1 cellular context compared by ENCODE assay signal in the genomic region with DNA sequence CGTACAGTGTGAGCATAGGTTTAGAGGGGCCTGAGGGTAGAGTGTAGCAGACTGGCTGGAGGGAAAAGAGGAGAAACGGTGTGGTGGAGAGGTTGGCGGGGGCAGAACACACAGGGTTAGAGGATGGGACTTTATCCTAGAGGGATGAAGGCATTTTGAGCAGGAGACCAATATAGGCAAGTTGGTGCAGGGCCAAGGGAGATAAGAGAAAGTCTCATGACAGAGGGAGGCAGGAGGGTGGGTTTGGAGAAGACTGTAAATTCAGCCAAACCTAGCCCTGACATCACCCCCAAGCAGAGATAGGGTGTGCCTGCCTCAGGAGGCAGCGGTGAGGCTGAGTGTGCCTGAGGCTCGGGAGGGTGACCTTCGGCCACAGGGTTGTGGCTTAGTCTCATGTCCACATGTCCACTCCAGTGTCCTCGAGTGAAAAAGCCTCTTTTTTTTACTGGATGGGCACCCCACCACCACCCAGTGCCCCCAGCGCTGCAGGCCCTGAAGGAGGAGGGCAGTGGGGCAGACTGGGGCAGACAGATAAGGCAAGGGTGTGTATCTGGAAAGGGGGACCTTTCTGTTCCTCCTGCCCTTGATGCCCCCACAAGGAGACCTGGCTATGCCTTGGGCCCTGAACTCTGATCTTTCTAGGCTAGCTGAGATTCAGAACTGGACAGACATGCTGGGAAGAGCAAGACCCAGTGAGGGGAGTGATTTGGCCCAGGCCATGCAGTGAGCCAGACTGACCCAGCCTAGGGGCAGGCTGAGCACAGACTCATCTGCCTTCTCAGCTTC.
TF ChIP-seq lines count a peak whose summit lies in the region.

No MANE protein-coding gene starts in this region.

TF ChIP-seq in K562, 482 proteins besides CTCF, POLR2A, EP300 and RAD21 (continued from another document and continues in another):
- TF ChIP-seq, protein P1, sequence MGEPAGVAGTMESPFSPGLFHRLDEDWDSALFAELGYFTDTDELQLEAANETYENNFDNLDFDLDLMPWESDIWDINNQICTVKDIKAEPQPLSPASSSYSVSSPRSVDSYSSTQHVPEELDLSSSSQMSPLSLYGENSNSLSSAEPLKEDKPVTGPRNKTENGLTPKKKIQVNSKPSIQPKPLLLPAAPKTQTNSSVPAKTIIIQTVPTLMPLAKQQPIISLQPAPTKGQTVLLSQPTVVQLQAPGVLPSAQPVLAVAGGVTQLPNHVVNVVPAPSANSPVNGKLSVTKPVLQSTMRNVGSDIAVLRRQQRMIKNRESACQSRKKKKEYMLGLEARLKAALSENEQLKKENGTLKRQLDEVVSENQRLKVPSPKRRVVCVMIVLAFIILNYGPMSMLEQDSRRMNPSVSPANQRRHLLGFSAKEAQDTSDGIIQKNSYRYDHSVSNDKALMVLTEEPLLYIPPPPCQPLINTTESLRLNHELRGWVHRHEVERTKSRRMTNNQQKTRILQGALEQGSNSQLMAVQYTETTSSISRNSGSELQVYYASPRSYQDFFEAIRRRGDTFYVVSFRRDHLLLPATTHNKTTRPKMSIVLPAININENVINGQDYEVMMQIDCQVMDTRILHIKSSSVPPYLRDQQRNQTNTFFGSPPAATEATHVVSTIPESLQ (CRISPR knock-in tag; IDR thresholded peaks at IDR 0.05): no peak
- no peak for TF ChIP-seq U2AF1 (optimal IDR thresholded peaks at IDR 0.05; ENCODE audit: low read depth, low read length)
- TF ChIP-seq, protein P2, sequence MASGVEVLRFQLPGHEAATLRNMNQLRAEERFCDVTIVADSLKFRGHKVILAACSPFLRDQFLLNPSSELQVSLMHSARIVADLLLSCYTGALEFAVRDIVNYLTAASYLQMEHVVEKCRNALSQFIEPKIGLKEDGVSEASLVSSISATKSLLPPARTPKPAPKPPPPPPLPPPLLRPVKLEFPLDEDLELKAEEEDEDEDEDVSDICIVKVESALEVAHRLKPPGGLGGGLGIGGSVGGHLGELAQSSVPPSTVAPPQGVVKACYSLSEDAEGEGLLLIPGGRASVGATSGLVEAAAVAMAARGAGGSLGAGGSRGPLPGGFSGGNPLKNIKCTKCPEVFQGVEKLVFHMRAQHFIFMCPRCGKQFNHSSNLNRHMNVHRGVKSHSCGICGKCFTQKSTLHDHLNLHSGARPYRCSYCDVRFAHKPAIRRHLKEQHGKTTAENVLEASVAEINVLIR (CRISPR knock-in tag; IDR thresholded peaks at IDR 0.05): no peak
- TF ChIP-seq RBM15 (IDR thresholded peaks at IDR 0.05; ENCODE audit: insufficient read depth, low read length): no peak
- no peak for TF ChIP-seq POU5F1 (IDR thresholded peaks at IDR 0.05; ENCODE audit: borderline replicate concordance, low read depth, low read length, partially characterized antibody)
- TF ChIP-seq TSC22D4 (tag; IDR thresholded peaks at IDR 0.05): no peak
- TF ChIP-seq LCOR (CRISPR knock-in tag; IDR thresholded peaks at IDR 0.05): no peak
- TF ChIP-seq, protein P3, sequence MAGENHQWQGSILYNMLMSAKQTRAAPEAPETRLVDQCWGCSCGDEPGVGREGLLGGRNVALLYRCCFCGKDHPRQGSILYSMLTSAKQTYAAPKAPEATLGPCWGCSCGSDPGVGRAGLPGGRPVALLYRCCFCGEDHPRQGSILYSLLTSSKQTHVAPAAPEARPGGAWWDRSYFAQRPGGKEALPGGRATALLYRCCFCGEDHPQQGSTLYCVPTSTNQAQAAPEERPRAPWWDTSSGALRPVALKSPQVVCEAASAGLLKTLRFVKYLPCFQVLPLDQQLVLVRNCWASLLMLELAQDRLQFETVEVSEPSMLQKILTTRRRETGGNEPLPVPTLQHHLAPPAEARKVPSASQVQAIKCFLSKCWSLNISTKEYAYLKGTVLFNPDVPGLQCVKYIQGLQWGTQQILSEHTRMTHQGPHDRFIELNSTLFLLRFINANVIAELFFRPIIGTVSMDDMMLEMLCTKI (IDR thresholded peaks at IDR 0.05; ENCODE audit: partially characterized antibody): no peak
- TF ChIP-seq ZBTB17 (CRISPR knock-in tag; IDR thresholded peaks at IDR 0.05): 0 out of 2 replicates have a peak, but pooled peaks have one; percentile 39
- TF ChIP-seq NR1H2 (CRISPR knock-in tag; IDR thresholded peaks at IDR 0.05): no peak
- TF ChIP-seq, protein P4, sequence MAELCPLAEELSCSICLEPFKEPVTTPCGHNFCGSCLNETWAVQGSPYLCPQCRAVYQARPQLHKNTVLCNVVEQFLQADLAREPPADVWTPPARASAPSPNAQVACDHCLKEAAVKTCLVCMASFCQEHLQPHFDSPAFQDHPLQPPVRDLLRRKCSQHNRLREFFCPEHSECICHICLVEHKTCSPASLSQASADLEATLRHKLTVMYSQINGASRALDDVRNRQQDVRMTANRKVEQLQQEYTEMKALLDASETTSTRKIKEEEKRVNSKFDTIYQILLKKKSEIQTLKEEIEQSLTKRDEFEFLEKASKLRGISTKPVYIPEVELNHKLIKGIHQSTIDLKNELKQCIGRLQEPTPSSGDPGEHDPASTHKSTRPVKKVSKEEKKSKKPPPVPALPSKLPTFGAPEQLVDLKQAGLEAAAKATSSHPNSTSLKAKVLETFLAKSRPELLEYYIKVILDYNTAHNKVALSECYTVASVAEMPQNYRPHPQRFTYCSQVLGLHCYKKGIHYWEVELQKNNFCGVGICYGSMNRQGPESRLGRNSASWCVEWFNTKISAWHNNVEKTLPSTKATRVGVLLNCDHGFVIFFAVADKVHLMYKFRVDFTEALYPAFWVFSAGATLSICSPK (IDR thresholded peaks at IDR 0.05; ENCODE audit: borderline replicate concordance): no peak
- TF ChIP-seq XRCC5 (IDR thresholded peaks at IDR 0.05; ENCODE audit: low read depth, low read length): no peak
- TF ChIP-seq GTF2F1 (IDR thresholded peaks at IDR 0.05; ENCODE audit: low read depth, low read length): no peak
- TF ChIP-seq, protein P5, sequence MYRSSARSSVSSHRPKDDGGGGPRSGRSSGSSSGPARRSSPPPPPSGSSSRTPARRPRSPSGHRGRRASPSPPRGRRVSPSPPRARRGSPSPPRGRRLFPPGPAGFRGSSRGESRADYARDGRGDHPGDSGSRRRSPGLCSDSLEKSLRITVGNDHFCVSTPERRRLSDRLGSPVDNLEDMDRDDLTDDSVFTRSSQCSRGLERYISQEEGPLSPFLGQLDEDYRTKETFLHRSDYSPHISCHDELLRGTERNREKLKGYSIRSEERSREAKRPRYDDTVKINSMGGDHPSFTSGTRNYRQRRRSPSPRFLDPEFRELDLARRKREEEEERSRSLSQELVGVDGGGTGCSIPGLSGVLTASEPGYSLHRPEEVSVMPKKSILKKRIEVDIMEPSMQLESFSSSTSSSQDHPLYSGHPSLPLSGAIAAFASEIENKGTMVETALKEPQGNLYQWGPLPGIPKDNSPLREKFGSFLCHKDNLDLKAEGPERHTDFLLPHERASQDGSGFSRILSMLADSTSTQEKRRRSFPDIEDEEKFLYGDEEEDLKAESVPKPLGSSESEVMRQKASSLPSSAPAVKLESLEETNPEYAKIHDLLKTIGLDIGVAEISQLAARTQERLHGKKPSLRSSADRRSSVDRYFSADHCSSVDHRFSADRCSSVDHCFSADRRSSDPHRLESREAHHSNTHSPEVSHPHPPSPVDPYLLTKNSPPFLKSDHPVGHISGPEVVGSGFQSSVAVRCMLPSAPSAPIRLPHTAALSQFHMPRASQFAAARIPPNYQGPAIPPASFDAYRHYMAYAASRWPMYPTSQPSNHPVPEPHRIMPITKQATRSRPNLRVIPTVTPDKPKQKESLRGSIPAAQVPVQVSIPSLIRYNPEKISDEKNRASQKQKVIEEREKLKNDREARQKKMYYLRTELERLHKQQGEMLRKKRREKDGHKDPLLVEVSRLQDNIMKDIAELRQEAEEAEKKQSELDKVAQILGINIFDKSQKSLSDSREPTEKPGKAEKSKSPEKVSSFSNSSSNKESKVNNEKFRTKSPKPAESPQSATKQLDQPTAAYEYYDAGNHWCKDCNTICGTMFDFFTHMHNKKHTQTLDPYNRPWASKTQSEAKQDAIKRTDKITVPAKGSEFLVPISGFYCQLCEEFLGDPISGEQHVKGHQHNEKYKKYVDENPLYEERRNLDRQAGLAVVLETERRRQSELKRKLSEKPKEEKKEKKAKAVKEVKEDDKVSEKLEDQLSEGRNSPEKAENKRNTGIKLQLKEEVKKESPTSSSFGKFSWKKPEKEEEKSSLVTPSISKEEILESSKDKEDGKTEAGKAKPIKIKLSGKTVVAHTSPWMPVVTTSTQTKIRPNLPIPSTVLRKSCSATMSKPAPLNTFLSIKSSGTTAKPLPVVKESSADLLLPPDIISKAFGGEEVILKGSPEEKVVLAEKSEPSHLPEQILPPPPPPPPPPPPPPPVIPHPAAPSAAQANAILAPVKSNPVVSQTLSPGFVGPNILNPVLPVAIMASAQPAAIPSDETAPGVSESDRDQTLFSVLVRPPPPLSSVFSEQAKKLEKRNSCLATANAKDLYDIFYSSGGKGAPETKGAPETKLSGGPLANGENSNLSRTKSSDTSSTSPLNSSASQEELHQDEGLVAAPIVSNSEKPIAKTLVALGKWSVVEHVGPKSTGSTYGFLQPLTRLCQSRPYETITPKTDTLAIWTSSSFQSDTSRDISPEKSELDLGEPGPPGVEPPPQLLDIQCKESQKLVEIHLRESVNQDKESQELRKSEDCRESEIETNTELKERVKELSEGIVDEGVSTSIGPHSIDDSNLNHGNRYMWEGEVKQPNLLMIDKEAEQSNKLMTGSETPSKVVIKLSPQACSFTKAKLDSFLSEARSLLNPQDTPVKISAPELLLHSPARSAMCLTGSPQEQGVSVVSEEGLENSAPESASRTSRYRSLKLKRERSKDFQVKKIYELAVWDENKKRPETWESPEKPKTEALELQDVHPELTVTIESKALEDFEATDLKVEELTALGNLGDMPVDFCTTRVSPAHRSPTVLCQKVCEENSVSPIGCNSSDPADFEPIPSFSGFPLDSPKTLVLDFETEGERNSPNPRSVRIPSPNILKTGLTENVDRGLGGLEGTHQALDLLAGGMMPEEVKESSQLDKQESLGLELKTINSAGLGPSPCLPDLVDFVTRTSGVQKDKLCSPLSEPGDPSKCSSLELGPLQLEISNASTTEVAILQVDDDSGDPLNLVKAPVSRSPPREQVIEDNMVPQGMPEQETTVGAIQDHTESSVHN (IDR thresholded peaks at IDR 0.05; ENCODE audit: borderline replicate concordance in 1 of 2, low read depth in 1 of 2): no peak
- TF ChIP-seq NBN (IDR thresholded peaks at IDR 0.05; ENCODE audit: low read depth): no peak
- TF ChIP-seq SIX5 (IDR thresholded peaks at IDR 0.05; ENCODE audit: borderline replicate concordance in 1 of 2, insufficient read depth in 1 of 2, low read depth in 1 of 2, low read length in 2 of 2): no peak
- TF ChIP-seq, protein P6, sequence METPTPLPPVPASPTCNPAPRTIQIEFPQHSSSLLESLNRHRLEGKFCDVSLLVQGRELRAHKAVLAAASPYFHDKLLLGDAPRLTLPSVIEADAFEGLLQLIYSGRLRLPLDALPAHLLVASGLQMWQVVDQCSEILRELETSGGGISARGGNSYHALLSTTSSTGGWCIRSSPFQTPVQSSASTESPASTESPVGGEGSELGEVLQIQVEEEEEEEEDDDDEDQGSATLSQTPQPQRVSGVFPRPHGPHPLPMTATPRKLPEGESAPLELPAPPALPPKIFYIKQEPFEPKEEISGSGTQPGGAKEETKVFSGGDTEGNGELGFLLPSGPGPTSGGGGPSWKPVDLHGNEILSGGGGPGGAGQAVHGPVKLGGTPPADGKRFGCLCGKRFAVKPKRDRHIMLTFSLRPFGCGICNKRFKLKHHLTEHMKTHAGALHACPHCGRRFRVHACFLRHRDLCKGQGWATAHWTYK (CRISPR knock-in tag; IDR thresholded peaks at IDR 0.05): no peak
- no peak for TF ChIP-seq RUNX1 (IDR thresholded peaks at IDR 0.05; ENCODE audit: low read depth)
- TF ChIP-seq ZNF57 (CRISPR knock-in tag; IDR thresholded peaks at IDR 0.05): no peak
- TF ChIP-seq POLR3G (IDR thresholded peaks at IDR 0.05; ENCODE audit: extremely low read depth, insufficient read length, insufficient replicate concordance): no peak
- TF ChIP-seq, protein P7, sequence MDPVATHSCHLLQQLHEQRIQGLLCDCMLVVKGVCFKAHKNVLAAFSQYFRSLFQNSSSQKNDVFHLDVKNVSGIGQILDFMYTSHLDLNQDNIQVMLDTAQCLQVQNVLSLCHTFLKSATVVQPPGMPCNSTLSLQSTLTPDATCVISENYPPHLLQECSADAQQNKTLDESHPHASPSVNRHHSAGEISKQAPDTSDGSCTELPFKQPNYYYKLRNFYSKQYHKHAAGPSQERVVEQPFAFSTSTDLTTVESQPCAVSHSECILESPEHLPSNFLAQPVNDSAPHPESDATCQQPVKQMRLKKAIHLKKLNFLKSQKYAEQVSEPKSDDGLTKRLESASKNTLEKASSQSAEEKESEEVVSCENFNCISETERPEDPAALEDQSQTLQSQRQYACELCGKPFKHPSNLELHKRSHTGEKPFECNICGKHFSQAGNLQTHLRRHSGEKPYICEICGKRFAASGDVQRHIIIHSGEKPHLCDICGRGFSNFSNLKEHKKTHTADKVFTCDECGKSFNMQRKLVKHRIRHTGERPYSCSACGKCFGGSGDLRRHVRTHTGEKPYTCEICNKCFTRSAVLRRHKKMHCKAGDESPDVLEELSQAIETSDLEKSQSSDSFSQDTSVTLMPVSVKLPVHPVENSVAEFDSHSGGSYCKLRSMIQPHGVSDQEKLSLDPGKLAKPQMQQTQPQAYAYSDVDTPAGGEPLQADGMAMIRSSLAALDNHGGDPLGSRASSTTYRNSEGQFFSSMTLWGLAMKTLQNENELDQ (CRISPR knock-in tag; IDR thresholded peaks at IDR 0.05; ENCODE audit: borderline replicate concordance): no peak
- TF ChIP-seq, protein P8, sequence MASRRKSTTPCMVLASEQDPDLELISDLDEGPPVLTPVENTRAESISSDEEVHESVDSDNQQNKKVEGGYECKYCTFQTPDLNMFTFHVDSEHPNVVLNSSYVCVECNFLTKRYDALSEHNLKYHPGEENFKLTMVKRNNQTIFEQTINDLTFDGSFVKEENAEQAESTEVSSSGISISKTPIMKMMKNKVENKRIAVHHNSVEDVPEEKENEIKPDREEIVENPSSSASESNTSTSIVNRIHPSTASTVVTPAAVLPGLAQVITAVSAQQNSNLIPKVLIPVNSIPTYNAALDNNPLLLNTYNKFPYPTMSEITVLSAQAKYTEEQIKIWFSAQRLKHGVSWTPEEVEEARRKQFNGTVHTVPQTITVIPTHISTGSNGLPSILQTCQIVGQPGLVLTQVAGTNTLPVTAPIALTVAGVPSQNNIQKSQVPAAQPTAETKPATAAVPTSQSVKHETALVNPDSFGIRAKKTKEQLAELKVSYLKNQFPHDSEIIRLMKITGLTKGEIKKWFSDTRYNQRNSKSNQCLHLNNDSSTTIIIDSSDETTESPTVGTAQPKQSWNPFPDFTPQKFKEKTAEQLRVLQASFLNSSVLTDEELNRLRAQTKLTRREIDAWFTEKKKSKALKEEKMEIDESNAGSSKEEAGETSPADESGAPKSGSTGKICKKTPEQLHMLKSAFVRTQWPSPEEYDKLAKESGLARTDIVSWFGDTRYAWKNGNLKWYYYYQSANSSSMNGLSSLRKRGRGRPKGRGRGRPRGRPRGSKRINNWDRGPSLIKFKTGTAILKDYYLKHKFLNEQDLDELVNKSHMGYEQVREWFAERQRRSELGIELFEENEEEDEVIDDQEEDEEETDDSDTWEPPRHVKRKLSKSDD (conservative IDR thresholded peaks at IDR 0.05; ENCODE audit: low read length): no peak
- TF ChIP-seq TEAD4 (IDR thresholded peaks at IDR 0.05; ENCODE audit: low read length): peak; percentile 7; the same call in 1 of the 2 replicates
- no peak for TF ChIP-seq TEAD4 (CRISPR knock-in tag; IDR thresholded peaks at IDR 0.05; ENCODE audit: borderline replicate concordance)
- TF ChIP-seq, protein P9, sequence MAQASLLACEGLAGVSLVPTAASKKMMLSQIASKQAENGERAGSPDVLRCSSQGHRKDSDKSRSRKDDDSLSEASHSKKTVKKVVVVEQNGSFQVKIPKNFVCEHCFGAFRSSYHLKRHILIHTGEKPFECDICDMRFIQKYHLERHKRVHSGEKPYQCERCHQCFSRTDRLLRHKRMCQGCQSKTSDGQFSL (CRISPR knock-in tag; IDR thresholded peaks at IDR 0.05): no peak
- TF ChIP-seq, protein P9 (tag; IDR thresholded peaks at IDR 0.05): no peak
- TF ChIP-seq HEY1 (CRISPR knock-in tag; IDR thresholded peaks at IDR 0.05; ENCODE audit: borderline replicate concordance): no peak
- TF ChIP-seq KLF6 (CRISPR knock-in tag; IDR thresholded peaks at IDR 0.05; ENCODE audit: borderline replicate concordance): peak; percentile 7; the same call in 1 of the 2 replicates
